In the genomic region with DNA sequence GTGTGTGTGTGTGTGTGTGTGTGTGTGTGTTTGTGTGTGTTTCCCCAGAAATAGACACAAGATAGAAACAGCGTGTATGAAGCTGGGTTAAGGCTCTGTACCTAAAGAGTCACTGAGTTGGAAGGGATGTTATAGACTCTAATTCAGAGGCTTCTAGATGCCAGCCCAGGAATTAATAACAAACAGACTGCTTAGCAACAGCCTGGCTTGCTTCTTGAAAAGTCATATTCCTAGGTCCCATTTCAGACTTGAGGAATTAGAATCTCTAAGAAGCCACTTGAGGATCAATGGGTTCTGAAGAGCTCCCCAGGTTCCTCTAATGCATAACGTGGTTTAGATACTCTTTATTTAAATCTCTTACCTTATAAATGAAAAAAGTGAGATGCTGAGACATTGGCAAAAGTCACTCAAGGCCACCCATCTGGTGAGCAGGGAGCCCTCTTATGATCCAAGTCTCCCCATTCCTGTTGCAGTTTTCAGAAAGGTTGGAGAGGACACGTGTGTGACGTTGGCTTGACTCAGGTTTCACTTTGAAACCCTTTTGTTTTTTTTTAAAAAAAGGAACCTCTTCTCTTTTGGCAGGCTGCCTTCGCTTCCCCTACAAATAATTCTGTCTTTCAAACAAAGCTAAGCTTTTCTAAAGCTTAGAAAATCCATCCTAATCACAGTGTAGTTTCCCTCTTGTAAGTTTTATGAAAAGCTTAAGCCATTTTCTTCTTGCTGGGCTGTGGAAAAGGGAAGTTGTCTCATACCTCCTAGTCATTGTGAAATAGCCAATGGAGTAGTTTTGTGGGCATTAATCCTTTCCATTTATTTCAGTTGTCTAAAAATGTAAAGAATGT, we compare ENCODE assay signal across 11 cellular contexts.
DNase-seq lines count a peak whose midpoint lies in the region; FAIRE-seq and TF ChIP-seq lines count a peak whose summit lies in the region.
"Had no signal": no experiment of that assay in that cellular context is flagged by ENCODE, and none has a peak within 500 bp of the region (broad histone marks: within the 10 kb centered on the region; RNA-seq: fewer than 3 reads in every experiment).

No MANE protein-coding gene starts in this region.

- no TSS peak for BruUV-seq in OCI-LY7 (replicated peaks; lab: Mats Ljungman, UMichigan)

- H3K4me1 ChIP-seq in OCI-LY7 (ENCODE audit: insufficient read depth, low read length, poor library complexity, severe bottlenecking) (no peaks in the 10 kb centered on the region), mesendoderm (ENCODE audit: control insufficient read depth, low read depth, low read length) (no peaks in the 10 kb centered on the region)

- no peak overlapping the region for H3K18ac ChIP-seq in mesendoderm (ENCODE audit: low read length)

- H3K79me2 ChIP-seq in OCI-LY7 (ENCODE audit: insufficient read depth, low read depth, low read length) = no peaks in the 10 kb centered on the region
- no peaks in the 10 kb centered on the region for H3K79me2 ChIP-seq in mesendoderm (ENCODE audit: control insufficient read depth, insufficient read depth, low read length)

- H2AFZ ChIP-seq in OCI-LY7 (ENCODE audit: low read length) = peak overlapping the region; percentile 36

- H3K36me3 ChIP-seq in OCI-LY7 (ENCODE audit: insufficient read depth, low read length) = no peaks in the 10 kb centered on the region
- no peaks in the 10 kb centered on the region for H3K36me3 ChIP-seq in mesendoderm (ENCODE audit: control insufficient read depth, insufficient read depth, low read length)
- H3K36me3 ChIP-seq: brain microvascular endothelial cell had no signal

- WGBS in mesendoderm (ENCODE audit: extremely low coverage, insufficient coverage, low lambda C conversion rate) = no CpG with 5 or more reads among the region's 5 CpGs

- H3K4me3 ChIP-seq in OCI-LY7 (ENCODE audit: low read depth, low read length, poor library complexity, severe bottlenecking) = no peak overlapping the region
- no peak overlapping the region for H3K4me3 ChIP-seq in mesendoderm (ENCODE audit: low read length)

- H3K4me2 ChIP-seq in OCI-LY7 (ENCODE audit: low read length) = 0 out of 2 replicates have a peak overlapping the region, but pooled peaks have one; percentile 12
- H3K4me2 ChIP-seq in mesendoderm (ENCODE audit: low read length) = no peak overlapping the region

- CTCF ChIA-PET in OCI-LY7 (lab: Charles Lee; ENCODE audit: unreplicated experiment) = no interaction called here

- no peak overlapping the region for H2BK5ac ChIP-seq in mesendoderm (ENCODE audit: low read length)

- H3K9ac ChIP-seq in mesendoderm (ENCODE audit: low read length) = no peak overlapping the region

- no peak overlapping the region for H3K56ac ChIP-seq in mesendoderm (ENCODE audit: low read length)

- no peak overlapping the region for H3K23ac ChIP-seq in mesendoderm (ENCODE audit: low read length)

- no peak overlapping the region for H2BK120ac ChIP-seq in mesendoderm (ENCODE audit: low read depth, low read length)

- H2BK15ac ChIP-seq in mesendoderm (replicated peaks; ENCODE audit: low read depth) = no peak overlapping the region

- no peak overlapping the region for H4K5ac ChIP-seq in mesendoderm (ENCODE audit: low read length)

- POLR2A ChIA-PET in OCI-LY7 (lab: Charles Lee) = interaction anchor here (0.9 to 2.2 kb wide), 5 partner anchors 9 to 267 kb away, joined by 3 to 15 read pairs (median 3); no protein-coding TSS in a partner anchor

- H3K9me3 ChIP-seq in OCI-LY7 (ENCODE audit: low read length) = peaks cover 3% of the 10 kb centered on the region; the same call in 1 of the 2 replicates

- intact Hi-C loops in OCI-LY7 (cut with micrococcal nuclease; ENCODE audit: unreplicated experiment) = no loop called here

- no peak overlapping the region for H4K8ac ChIP-seq in mesendoderm (ENCODE audit: low read depth, low read length)

- peak; percentile 78 to 84 for DNase-seq in AML-193 (lab: John Stamatoyannopoulos, UW)
- peak; percentile 75 for DNase-seq in KBM-7
- no peak for DNase-seq in OCI-LY7 (ENCODE audit: low spot score)
- peak; percentile 44 for DNase-seq in fibroblast of peridontal ligament (ENCODE audit: extremely low read depth)
- no peak for DNase-seq in NCI-H510A (lab: John Stamatoyannopoulos, UW)
- DNase-seq in mesendoderm = no peak
- DNase-seq in NCI-H226 = no peak
- no peak for DNase-seq in HTR-8/SVneo (ENCODE audit: insufficient read length, low spot score)
- DNase-seq: brain microvascular endothelial cell, hypothalamus, nucleus accumbens had no signal

- H3K27me3 ChIP-seq in mesendoderm (ENCODE audit: insufficient read depth, low read length, poor library complexity) = no peaks in the 10 kb centered on the region
- H3K27me3 ChIP-seq: brain microvascular endothelial cell had no signal

- TF ChIP-seq CTCF in OCI-LY7 (conservative IDR thresholded peaks at IDR 0.05; ENCODE audit: low read length) = no peak

- H3K79me1 ChIP-seq in mesendoderm (ENCODE audit: low read length) = no peaks in the 10 kb centered on the region

- no peak overlapping the region for H2AK5ac ChIP-seq in mesendoderm (ENCODE audit: low read length)

- no peak overlapping the region for H3K4ac ChIP-seq in mesendoderm (ENCODE audit: low read depth, low read length)

- H4K20me1 ChIP-seq in OCI-LY7 (ENCODE audit: insufficient read depth, low read length) = no peaks in the 10 kb centered on the region

- in situ Hi-C loops in KBM-7 (cut with MboI; ENCODE audit: low pct_unique_long_range_greater_than_20kb, low sequenced_read_pairs) = no loop called here

- no peak for FAIRE-seq in HTR-8/SVneo (lab: Jason Lieb, UNC)

- H3K27ac ChIP-seq in OCI-LY7 (ENCODE audit: low read depth, low read length, poor library complexity, severe bottlenecking) = no peak overlapping the region
- no peak overlapping the region for H3K27ac ChIP-seq in mesendoderm (ENCODE audit: low read depth, low read length)
- H3K27ac ChIP-seq: brain microvascular endothelial cell had no signal

- H3K9me2 ChIP-seq in OCI-LY7 (ENCODE audit: insufficient read depth, low read length) = no peaks in the 10 kb centered on the region

Comparison
In these comparisons a context has a peak if more than half of its experiments do, and no peak if none do; other contexts are left out.
1. DNase-seq: peak in AML-193 (2 of 2), KBM-7 (single experiment) and fibroblast of peridontal ligament (single experiment); none in OCI-LY7 (single experiment), NCI-H510A (single experiment), mesendoderm (single experiment), NCI-H226 (single experiment) and HTR-8/SVneo (single experiment).